6 cellular contexts compared by ENCODE assay signal in genomic region chr6:27267003-27267402, GRCh38. TPM values are rescaled to one million over a fixed set of nuclear protein-coding genes. Genes with fewer than 3 reads are reported as not detected.
"Had no signal": no experiment of that assay in that cellular context is flagged by ENCODE, and none has a peak within 500 bp of the region (broad histone marks: within the 10 kb centered on the region; RNA-seq: fewer than 3 reads in every experiment).

No MANE protein-coding gene starts in this region.

RNA-seq across cellular contexts. Expression of gene POM121L2, which starts 45.1 kb away (rescaled TPM):
- polyA plus RNA-seq: immature natural killer cell; keratinocyte; liver; lung; mammary epithelial cell; naive thymus-derived CD4-positive, alpha-beta T cell had no signal
